Comparison of ENCODE assay signal across 17 cellular contexts in the genomic region with DNA sequence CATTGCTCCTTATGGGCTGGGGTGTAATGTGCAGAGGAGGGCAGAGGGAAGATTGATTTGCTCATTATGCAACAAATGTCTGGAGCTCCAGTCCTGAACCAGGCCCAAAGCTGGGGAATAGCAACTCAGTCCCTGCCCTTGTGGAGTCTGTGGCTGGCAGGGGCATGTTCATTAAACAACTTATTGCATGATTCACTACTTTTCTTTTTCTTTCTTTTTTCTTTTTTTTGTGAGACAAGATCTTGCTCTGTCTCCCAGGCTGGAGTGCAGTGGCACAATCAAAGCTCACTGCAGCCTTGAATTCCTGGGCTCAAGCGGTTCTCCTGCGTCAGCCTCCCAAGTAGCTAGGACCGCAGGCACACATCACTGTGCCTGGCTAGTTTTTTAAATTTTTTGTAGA. TPM values are rescaled to one million over a fixed set of nuclear protein-coding genes. Genes with fewer than 3 reads are reported as not detected.
DNase-seq lines count a peak whose midpoint lies in the region; ATAC-seq and TF ChIP-seq lines count a peak whose summit lies in the region.
"Had no signal": no experiment of that assay in that cellular context is flagged by ENCODE, and none has a peak within 500 bp of the region (broad histone marks: within the 10 kb centered on the region; RNA-seq: fewer than 3 reads in every experiment).

No MANE protein-coding gene starts in this region.

- no peak overlapping the region for H3K14ac ChIP-seq in IMR-90 (replicated peaks; ENCODE audit: low read depth, low read length)

- DNase-seq in IMR-90 (peak; percentile 8), astrocyte of the spinal cord (ENCODE audit: low read depth, low spot score) (peak; percentile 20), neural progenitor cell (ENCODE audit: low spot score) (no peak), cortex of kidney (lab: John Stamatoyannopoulos, UW) (no peak), Calu3 (no peak)
- DNase-seq: DMS 273 treated with DMSO at 0.1 percent for 48 hours, GDM1, GM23248, HCEC 1CT, NCI-H1105, NCI-H1694, NCI-H510A, NCI-H774 had no signal

- H2BK120ac ChIP-seq in IMR-90 (ENCODE audit: low read depth, low read length), result no peak overlapping the region

- H2AK5ac ChIP-seq in IMR-90 (ENCODE audit: low read depth, low read length), result no peak overlapping the region

- POLR2A ChIA-PET in IMR-90 (lab: Charles Lee; ENCODE audit: unreplicated experiment), result interaction anchor here (0.6 kb wide), 1 partner anchor 192 kb away, joined by 3 read pairs; no protein-coding TSS in a partner anchor

- H3K27me3 ChIP-seq in BLaER1 (no peaks in the 10 kb centered on the region), IMR-90 (ENCODE audit: control insufficient read depth, insufficient read depth, low read length) (no peaks in the 10 kb centered on the region), neural progenitor cell (no peaks in the 10 kb centered on the region)

- peaks cover 88% of the 10 kb centered on the region for H3K4me1 Mint-ChIP-seq in neural progenitor cell
- no peaks in the 10 kb centered on the region for H3K4me1 Mint-ChIP-seq in Calu3 (ENCODE audit: low read depth, unreplicated experiment)

- no peak overlapping the region for H2BK20ac ChIP-seq in IMR-90 (ENCODE audit: low read depth, low read length)

- no peak overlapping the region for H2BK15ac ChIP-seq in IMR-90 (ENCODE audit: low read depth, low read length)

- H2BK5ac ChIP-seq in IMR-90 (ENCODE audit: low read depth, low read length, poor library complexity, severe bottlenecking), result no peak overlapping the region

- H3K9me3 Mint-ChIP-seq in neural progenitor cell (no peaks in the 10 kb centered on the region), Calu3 (ENCODE audit: low read depth, unreplicated experiment) (no peaks in the 10 kb centered on the region)

- no peak for TF ChIP-seq POLR2A in IMR-90 (IDR thresholded peaks at IDR 0.05; ENCODE audit: low read depth, low read length)

- H2AK9ac ChIP-seq in IMR-90 (replicated peaks; ENCODE audit: low read depth, low read length, poor library complexity), result no peak overlapping the region

- H3K4me1 ChIP-seq in BLaER1 (peaks cover 86% of the 10 kb centered on the region), IMR-90 (ENCODE audit: control insufficient read depth, insufficient read depth, low read length) (no peaks in the 10 kb centered on the region; the same call in 1 of the 2 replicates), neural progenitor cell (peaks cover 34% of the 10 kb centered on the region)
- H3K4me1 ChIP-seq: A549 had no signal

- ATAC-seq in IMR-90 (ENCODE audit: low read depth) (peak; percentile 66), GM21576 (IDR thresholded peaks at IDR 0.05; ENCODE audit: unreplicated experiment) (no peak)
- ATAC-seq: A549, Right ventricle myocardium inferior had no signal

- H3K4ac ChIP-seq in IMR-90 (ENCODE audit: low read depth, low read length), result no peak overlapping the region

- H2AFZ ChIP-seq in IMR-90 (replicated peaks; ENCODE audit: low read length, poor library complexity), result no peak overlapping the region
- H2AFZ ChIP-seq in neural progenitor cell (replicated peaks), result no peak overlapping the region
- H2AFZ ChIP-seq: GM23248 had no signal

- H3K56ac ChIP-seq in IMR-90 (ENCODE audit: extremely low read depth, insufficient read depth, low read length), result no peak overlapping the region

- in situ Hi-C loops in IMR-90 (cut with MboI; ENCODE audit: low sequenced_read_pairs), result no loop called here
- in situ Hi-C loops in astrocyte of the spinal cord (cut with HindIII; ENCODE audit: low sequenced_read_pairs), result no loop called here

- peaks cover 100% of the 10 kb centered on the region for H4K20me1 ChIP-seq in BLaER1
- no peaks in the 10 kb centered on the region; the same call in 1 of the 2 replicates for H4K20me1 ChIP-seq in IMR-90 (ENCODE audit: insufficient read depth, low read length)
- peaks cover 100% of the 10 kb centered on the region for H4K20me1 ChIP-seq in neural progenitor cell (ENCODE audit: low read depth)

- H3K36me3 Mint-ChIP-seq in neural progenitor cell (peaks cover 50% of the 10 kb centered on the region), Calu3 (ENCODE audit: insufficient read depth, unreplicated experiment) (peaks cover 2% of the 10 kb centered on the region)

- intact Hi-C loops in IMR-90 (cut with micrococcal nuclease) (no loop called here), Calu3 (cut with micrococcal nuclease; ENCODE audit: unreplicated experiment) (no loop called here)

- BruUV-seq in IMR-90 (replicated peaks; lab: Mats Ljungman, UMichigan), result no TSS peak
- no TSS peak for BruUV-seq in Calu3 (replicated peaks; lab: Mats Ljungman, UMichigan)

- no peak overlapping the region for H3K18ac ChIP-seq in IMR-90 (ENCODE audit: low read depth, low read length)

- peaks cover 5% of the 10 kb centered on the region; the same call in 1 of the 2 replicates for H3K9me1 ChIP-seq in IMR-90 (ENCODE audit: insufficient read depth, low read length)

- H4K8ac ChIP-seq in IMR-90 (ENCODE audit: low read depth in 2 of 2, low read length in 2 of 2), result no peak overlapping the region

- no peak overlapping the region for H3K9ac ChIP-seq in BLaER1
- no peak overlapping the region for H3K9ac ChIP-seq in IMR-90 (ENCODE audit: low read depth, low read length)
- no peak overlapping the region for H3K9ac ChIP-seq in neural progenitor cell
- H3K9ac ChIP-seq: GM23248 had no signal

- CTCF ChIA-PET in IMR-90 (lab: Yijun Ruan, JAX), result no interaction called here
- CTCF ChIA-PET in Calu3 (lab: Charles Lee), result no interaction called here

- no peak overlapping the region for H4K91ac ChIP-seq in IMR-90 (ENCODE audit: insufficient read depth, low read depth, low read length)

- H3K36me3 ChIP-seq in BLaER1 (peaks cover 97% of the 10 kb centered on the region), IMR-90 (ENCODE audit: control insufficient read depth, insufficient read depth, low read length) (peaks cover 9% of the 10 kb centered on the region), neural progenitor cell (peaks cover 4% of the 10 kb centered on the region)

- H3K27ac ChIP-seq in BLaER1, result no peak overlapping the region
- no peak overlapping the region for H3K27ac ChIP-seq in IMR-90 (ENCODE audit: insufficient read depth, low read length)
- H3K27ac ChIP-seq in neural progenitor cell, result no peak overlapping the region
- H3K27ac ChIP-seq: A549, GM23248 had no signal

- H3K4me3 Mint-ChIP-seq in neural progenitor cell (peak overlapping the region; percentile 61), Calu3 (ENCODE audit: low read depth, unreplicated experiment) (no peak overlapping the region)

- H3K79me2 ChIP-seq in neural progenitor cell (ENCODE audit: low read depth), result peaks cover 98% of the 10 kb centered on the region

- H3K4me2 ChIP-seq in BLaER1 (peak overlapping the region; percentile 83), IMR-90 (ENCODE audit: low read depth, low read length) (no peak overlapping the region), neural progenitor cell (no peak overlapping the region)
- H3K4me2 ChIP-seq: A549 had no signal

- TF ChIP-seq CTCF in IMR-90 (conservative IDR thresholded peaks at IDR 0.05; ENCODE audit: low read depth, low read length), result no peak
- no peak for TF ChIP-seq CTCF in astrocyte of the spinal cord (IDR thresholded peaks at IDR 0.05; ENCODE audit: low read depth, low read length)
- TF ChIP-seq CTCF in neural progenitor cell (IDR thresholded peaks at IDR 0.05), result no peak
- no peak for TF ChIP-seq CTCF in Calu3 (IDR thresholded peaks at IDR 0.05; ENCODE audit: unreplicated experiment)

- no peak for TF ChIP-seq RAD21 in IMR-90 (IDR thresholded peaks at IDR 0.05; ENCODE audit: low read length)

- H3K27me3 Mint-ChIP-seq in neural progenitor cell (ENCODE audit: insufficient read depth, low read depth), result no peaks in the 10 kb centered on the region
- no peaks in the 10 kb centered on the region for H3K27me3 Mint-ChIP-seq in Calu3 (ENCODE audit: unreplicated experiment)

- dilution Hi-C loops in IMR-90 (cut with HindIII; ENCODE audit: low sequenced_read_pairs, unreplicated experiment), result no loop called here

- no CpG with 5 or more reads among the region's 3 CpGs for WGBS in IMR-90 (ENCODE audit: extremely low coverage in 2 of 2, insufficient read length in 1 of 2), 2 experiments

- H3K9me3 ChIP-seq in BLaER1 (no peaks in the 10 kb centered on the region), IMR-90 (ENCODE audit: control insufficient read depth, insufficient read depth, low read length) (no peaks in the 10 kb centered on the region), neural progenitor cell (ENCODE audit: low read depth) (no peaks in the 10 kb centered on the region)
- H3K9me3 ChIP-seq: A549 had no signal

- no peak overlapping the region for H3K23ac ChIP-seq in IMR-90 (ENCODE audit: low read depth, low read length)

- H3K79me1 ChIP-seq in IMR-90 (ENCODE audit: low read depth in 1 of 2, low read length in 2 of 2), result peaks cover 2 to 3% of the 10 kb centered on the region in 2 experiments; a peak in 1 of 4 replicates

- H3F3A ChIP-seq in neural progenitor cell (ENCODE audit: low read depth), result peaks cover 18% of the 10 kb centered on the region

- H4K5ac ChIP-seq in IMR-90 (ENCODE audit: low read depth, low read length), result no peak overlapping the region

- H3K27ac Mint-ChIP-seq in neural progenitor cell (peak overlapping the region; percentile 74), Calu3 (ENCODE audit: unreplicated experiment) (no peak overlapping the region)

- H3K4me3 ChIP-seq in BLaER1 (no peak overlapping the region), IMR-90 (ENCODE audit: insufficient read depth, low read depth, low read length) (no peak overlapping the region), astrocyte of the spinal cord (ENCODE audit: low read depth, low read length) (no peak overlapping the region), neural progenitor cell (no peak overlapping the region)
- H3K4me3 ChIP-seq: A549, GM23248 had no signal

TF ChIP-seq in IMR-90, 13 proteins besides CTCF, POLR2A, EP300 and RAD21 (continues in another document):
- no peak for TF ChIP-seq BHLHE40 (IDR thresholded peaks at IDR 0.05; ENCODE audit: low read depth, low read length)
- no peak for TF ChIP-seq MXI1 (IDR thresholded peaks at IDR 0.05; ENCODE audit: borderline replicate concordance, low read depth, low read length)
- no peak for TF ChIP-seq FOS (IDR thresholded peaks at IDR 0.05; ENCODE audit: low read depth, low read length)
- TF ChIP-seq, protein P1, sequence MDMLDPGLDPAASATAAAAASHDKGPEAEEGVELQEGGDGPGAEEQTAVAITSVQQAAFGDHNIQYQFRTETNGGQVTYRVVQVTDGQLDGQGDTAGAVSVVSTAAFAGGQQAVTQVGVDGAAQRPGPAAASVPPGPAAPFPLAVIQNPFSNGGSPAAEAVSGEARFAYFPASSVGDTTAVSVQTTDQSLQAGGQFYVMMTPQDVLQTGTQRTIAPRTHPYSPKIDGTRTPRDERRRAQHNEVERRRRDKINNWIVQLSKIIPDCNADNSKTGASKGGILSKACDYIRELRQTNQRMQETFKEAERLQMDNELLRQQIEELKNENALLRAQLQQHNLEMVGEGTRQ (IDR thresholded peaks at IDR 0.05; ENCODE audit: low read depth, low read length), result no peak
- no peak for TF ChIP-seq SMC3 (IDR thresholded peaks at IDR 0.05; ENCODE audit: low read depth, low read length)

RNA-seq across cellular contexts. Expression of gene MSI2, which starts 23.1 kb away (rescaled TPM):
- total RNA-seq in IMR-90 (2012; rRNA removed), result 16.0 and 18.1 TPM in 2 replicates
- 13.0 and 14.0 TPM in 2 replicates for polyA plus RNA-seq in IMR-90 (2012; rRNA removed)
- 7.4 and 9.4 TPM in 2 replicates for polyA plus RNA-seq in IMR-90 (2012; cell fraction: cytosol; rRNA removed)
- polyA plus RNA-seq in IMR-90 (2012; cell fraction: nucleus; rRNA removed; ENCODE audit: low replicate concordance), result 10.2 and 22.1 TPM in 2 replicates
- 92.7 and 96.9 TPM in 2 replicates for total RNA-seq in neural progenitor cell (ENCODE audit: low replicate concordance)
- 66.4 and 69.5 TPM in 2 replicates for total RNA-seq in Calu3 (2022)

Comparison
In these comparisons a context has a peak if more than half of its experiments do, and no peak if none do; other contexts are left out.
1. DNase-seq: peak in IMR-90 (single experiment) and astrocyte of the spinal cord (single experiment); none in neural progenitor cell (single experiment), cortex of kidney (single experiment) and Calu3 (single experiment).